Comparison of ENCODE assay signal across 11 cellular contexts in the genomic region with DNA sequence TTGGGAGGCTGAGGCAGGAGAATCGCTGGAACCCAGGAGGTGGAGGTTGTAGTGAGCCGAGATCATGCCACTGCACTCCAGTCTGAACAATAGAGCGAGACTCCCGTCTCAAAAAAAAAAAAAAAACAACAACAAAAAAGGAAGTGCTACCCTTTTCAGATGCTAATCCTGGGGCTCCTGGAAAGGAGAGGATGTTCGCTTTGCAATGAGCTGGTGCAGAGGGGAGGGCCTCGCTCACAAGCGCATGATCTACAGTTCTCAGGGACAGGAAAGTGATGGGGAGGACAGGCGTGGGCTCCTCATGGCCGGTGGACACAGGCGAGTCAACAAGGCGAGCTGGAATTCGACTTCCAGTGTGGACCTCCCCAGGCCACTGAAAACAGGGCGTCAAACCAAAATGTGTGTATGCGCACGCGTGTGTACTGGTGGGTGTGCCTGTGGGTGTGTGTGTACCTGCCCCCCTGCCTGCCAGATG. TPM values are rescaled to one million over a fixed set of nuclear protein-coding genes. Genes with fewer than 3 reads are reported as not detected.
A peak's percentile ranks its signal among the peaks of the same experiment; 100 is the strongest.
DNase-seq lines count a peak whose midpoint lies in the region; ATAC-seq, FAIRE-seq and TF ChIP-seq lines count a peak whose summit lies in the region.
"Had no signal": no experiment of that assay in that cellular context is flagged by ENCODE, and none has a peak within 500 bp of the region (broad histone marks: within the 10 kb centered on the region; RNA-seq: fewer than 3 reads in every experiment).

No MANE protein-coding gene starts in this region.

- intact Hi-C loops in colonic mucosa (cut with DNase I) = loop anchor here (5.0 to 10.0 kb wide), 3 partner anchors 153 to 345 kb away; a partner anchor contains a TSS

- no peaks in the 10 kb centered on the region for H3K27me3 ChIP-seq in H7 (ENCODE audit: control insufficient read depth, insufficient read depth, low read length)
- no peaks in the 10 kb centered on the region for H3K27me3 ChIP-seq in colonic mucosa
- H3K27me3 ChIP-seq in small intestine (ENCODE audit: control insufficient read depth in 2 of 2, insufficient read depth in 2 of 2, low read length in 2 of 2) = no peaks in the 10 kb centered on the region
- H3K27me3 ChIP-seq: right atrium auricular region had no signal

- no peak for ATAC-seq in HG03039 (IDR thresholded peaks at IDR 0.05; ENCODE audit: unreplicated experiment)

- H3K36me3 ChIP-seq in H7 (replicated peaks; ENCODE audit: control insufficient read depth, insufficient read depth, low read length) (no peaks in the 10 kb centered on the region; the same call in 1 of the 2 replicates), colonic mucosa (no peaks in the 10 kb centered on the region), small intestine (ENCODE audit: control insufficient read depth in 2 of 2, insufficient read depth in 2 of 2, low read length in 2 of 2) (no peaks in the 10 kb centered on the region)

- H3K4me3 Mint-ChIP-seq in T-helper 1 cell treated with Interleukin-12 subunit alpha and Interleukin-12 subunit beta and Interleukin-4 antibody, amounts not matched to agents 30 μg/mL and 1 μg/mL, for 36 hours = peak overlapping the region; percentile 81

- no peak for FAIRE-seq in small intestine (lab: Jason Lieb, UNC)
- FAIRE-seq: colon had no signal

- no peaks in the 10 kb centered on the region for H3K27me3 Mint-ChIP-seq in T-helper 1 cell treated with Interleukin-12 subunit alpha and Interleukin-12 subunit beta and Interleukin-4 antibody, amounts not matched to agents 30 μg/mL and 1 μg/mL, for 36 hours (ENCODE audit: low read depth)

- peaks cover 37% of the 10 kb centered on the region for H3K36me3 Mint-ChIP-seq in T-helper 1 cell treated with Interleukin-12 subunit alpha and Interleukin-12 subunit beta and Interleukin-4 antibody, amounts not matched to agents 30 μg/mL and 1 μg/mL, for 36 hours (ENCODE audit: low read depth)

- peaks cover 64% of the 10 kb centered on the region for H3K4me1 Mint-ChIP-seq in T-helper 1 cell treated with Interleukin-12 subunit alpha and Interleukin-12 subunit beta and Interleukin-4 antibody, amounts not matched to agents 30 μg/mL and 1 μg/mL, for 36 hours (ENCODE audit: low read depth)

- H3K4me3 ChIP-seq in H7 (ENCODE audit: insufficient read depth, low read depth, low read length) (peak overlapping the region; percentile 38), colonic mucosa (no peak overlapping the region), small intestine (ENCODE audit: low read depth in 1 of 2, low read length in 2 of 2) (no peak overlapping the region)

- 77 to 88% (median 78%) methylated on average over 16 of the region's 16 CpGs for WGBS in small intestine, 3 donors

- H3K27ac ChIP-seq in colonic mucosa = peak overlapping the region; percentile 73
- H3K27ac ChIP-seq in small intestine (ENCODE audit: low read depth in 1 of 2, low read length in 1 of 2) = peak overlapping the region; percentile 80 to 90

- TF ChIP-seq CTCF in colonic mucosa (IDR thresholded peaks at IDR 0.05) = no peak

- peak overlapping the region in 1 of 2 donors; percentile 55 for H3K9ac ChIP-seq in colonic mucosa (ENCODE audit: low read depth in 2 of 2, low read length in 2 of 2)

- H3K27ac Mint-ChIP-seq in T-helper 1 cell treated with Interleukin-12 subunit alpha and Interleukin-12 subunit beta and Interleukin-4 antibody, amounts not matched to agents 30 μg/mL and 1 μg/mL, for 36 hours = peak overlapping the region; percentile 97

- DNase-seq in H7 (peak; percentile 79), colonic mucosa (no peak), small intestine (no peak), iPS-NIHi11 (ENCODE audit: low spot score) (no peak), NCI-H146 treated with DMSO at 0.1 percent for 48 hours (lab: John Stamatoyannopoulos, UW; ENCODE audit: unreplicated experiment) (no peak), NCI-H1436 treated with DMSO at 0.1 percent for 48 hours (lab: John Stamatoyannopoulos, UW) (no peak)
- DNase-seq: NCI-H524 treated with DMSO at 0.1 percent for 48 hours had no signal

- H3K9me3 ChIP-seq in colonic mucosa (no peaks in the 10 kb centered on the region), small intestine (ENCODE audit: control insufficient read depth, low read depth) (no peaks in the 10 kb centered on the region)
- H3K9me3 ChIP-seq: right atrium auricular region had no signal

- H3K4me1 ChIP-seq in colonic mucosa (peaks cover 11% of the 10 kb centered on the region), small intestine (ENCODE audit: control insufficient read depth in 2 of 2, insufficient read depth in 1 of 2, low read depth in 1 of 2, low read length in 1 of 2) (peaks cover 0 to 8% of the 10 kb centered on the region in 2 donors)

- H3K9me3 Mint-ChIP-seq in T-helper 1 cell treated with Interleukin-12 subunit alpha and Interleukin-12 subunit beta and Interleukin-4 antibody, amounts not matched to agents 30 μg/mL and 1 μg/mL, for 36 hours = no peaks in the 10 kb centered on the region

RNA-seq across cellular contexts. Expression of a gene that starts 54.2 kb away (rescaled TPM):
- 15.8 and 16.3 TPM in 2 replicates for total RNA-seq in H7 (2014; rRNA removed; shearing (Covaris generic))
- 10 to 100 TPM; 14.7 to 20.0 TPM for total RNA-seq in colonic mucosa
- 10 to 100 TPM; 16.9 to 47.0 (median 23.9) TPM for polyA plus RNA-seq in small intestine

RNA-seq across cellular contexts. Expression of a gene that starts 54.4 kb away (rescaled TPM):
- total RNA-seq in H7 (2014; rRNA removed; shearing (Covaris generic)) = 39.7 and 47.0 TPM in 2 replicates
- 10 to 100 TPM; 38.7 to 45.5 TPM for total RNA-seq in colonic mucosa
- 10 to 100 TPM; 58.3 to 62.6 (median 60.5) TPM for polyA plus RNA-seq in small intestine
